8 cellular contexts compared by ENCODE assay signal in genomic region chr1:205210876-205211838, GRCh38. TPM values are rescaled to one million over a fixed set of nuclear protein-coding genes. Genes with fewer than 3 reads are reported as not detected.
DNase-seq lines count a peak whose midpoint lies in the region; ATAC-seq, FAIRE-seq and TF ChIP-seq lines count a peak whose summit lies in the region.

A gene with protein sequence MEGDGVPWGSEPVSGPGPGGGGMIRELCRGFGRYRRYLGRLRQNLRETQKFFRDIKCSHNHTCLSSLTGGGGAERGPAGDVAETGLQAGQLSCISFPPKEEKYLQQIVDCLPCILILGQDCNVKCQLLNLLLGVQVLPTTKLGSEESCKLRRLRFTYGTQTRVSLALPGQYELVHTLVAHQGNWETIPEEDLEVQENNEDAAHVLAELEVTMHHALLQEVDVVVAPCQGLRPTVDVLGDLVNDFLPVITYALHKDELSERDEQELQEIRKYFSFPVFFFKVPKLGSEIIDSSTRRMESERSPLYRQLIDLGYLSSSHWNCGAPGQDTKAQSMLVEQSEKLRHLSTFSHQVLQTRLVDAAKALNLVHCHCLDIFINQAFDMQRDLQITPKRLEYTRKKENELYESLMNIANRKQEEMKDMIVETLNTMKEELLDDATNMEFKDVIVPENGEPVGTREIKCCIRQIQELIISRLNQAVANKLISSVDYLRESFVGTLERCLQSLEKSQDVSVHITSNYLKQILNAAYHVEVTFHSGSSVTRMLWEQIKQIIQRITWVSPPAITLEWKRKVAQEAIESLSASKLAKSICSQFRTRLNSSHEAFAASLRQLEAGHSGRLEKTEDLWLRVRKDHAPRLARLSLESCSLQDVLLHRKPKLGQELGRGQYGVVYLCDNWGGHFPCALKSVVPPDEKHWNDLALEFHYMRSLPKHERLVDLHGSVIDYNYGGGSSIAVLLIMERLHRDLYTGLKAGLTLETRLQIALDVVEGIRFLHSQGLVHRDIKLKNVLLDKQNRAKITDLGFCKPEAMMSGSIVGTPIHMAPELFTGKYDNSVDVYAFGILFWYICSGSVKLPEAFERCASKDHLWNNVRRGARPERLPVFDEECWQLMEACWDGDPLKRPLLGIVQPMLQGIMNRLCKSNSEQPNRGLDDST (minus strand): TSS chr1:205211702. CDS start chr1:205211535, 167 bp downstream.

- H3K79me2 ChIP-seq in keratinocyte (ENCODE audit: control insufficient read depth, insufficient read depth, low read length), result peaks cover 24% of the 10 kb centered on the region

- no peaks in the 10 kb centered on the region for H3K9me3 ChIP-seq in keratinocyte (ENCODE audit: control insufficient read depth, low read depth, low read length)

- H3K4me1 ChIP-seq in keratinocyte (ENCODE audit: control insufficient read depth, extremely low read depth, insufficient read depth, low read length), result peaks cover 4% of the 10 kb centered on the region

- FAIRE-seq in keratinocyte (lab: Jason Lieb, UNC), result no peak

- peak within 1 kb of the TSS; percentile 71 for H3K4me2 ChIP-seq in keratinocyte (ENCODE audit: control insufficient read depth, extremely low read depth, insufficient read depth, low read depth, low read length)

- no peaks in the 10 kb centered on the region for H4K20me1 ChIP-seq in keratinocyte (ENCODE audit: control insufficient read depth, extremely low read depth, insufficient read depth, low read length)

- peak within 1 kb of the TSS; percentile 95 for H2AFZ ChIP-seq in keratinocyte (ENCODE audit: control insufficient read depth, low read length)

- H3K36me3 ChIP-seq in keratinocyte (ENCODE audit: control insufficient read depth in 2 of 2, extremely low read depth in 1 of 2, insufficient read depth in 2 of 2, low read length in 2 of 2), result no peaks in the 10 kb centered on the region

- no peaks in the 10 kb centered on the region for H3K9me1 ChIP-seq in keratinocyte (ENCODE audit: control insufficient read depth, extremely low read depth, insufficient read depth, low read length)

- peak within 1 kb of the TSS; percentile 87 for H3K27ac ChIP-seq in keratinocyte (ENCODE audit: control insufficient read depth, insufficient read depth, low read length)

- no peaks in the 10 kb centered on the region for H3K27me3 ChIP-seq in keratinocyte (ENCODE audit: control insufficient read depth, extremely low read depth, insufficient read depth, low read length)

- H3K4me3 ChIP-seq in keratinocyte (ENCODE audit: control insufficient read depth in 2 of 3, extremely low read depth in 1 of 3, insufficient read depth in 2 of 3, low read depth in 1 of 3, low read length in 3 of 3), result peak within 1 kb of the TSS; percentile 65 to 93 (median 91)

- peak within 1 kb of the TSS; percentile 89 for H3K9ac ChIP-seq in keratinocyte (ENCODE audit: control insufficient read depth, extremely low read depth, insufficient read depth, low read length)

- TF ChIP-seq CTCF in AG09319 (IDR thresholded peaks at IDR 0.05; ENCODE audit: low read depth, low read length) (peak; percentile 3), keratinocyte (optimal IDR thresholded peaks at IDR 0.05 in 1 of 3, IDR thresholded peaks at IDR 0.05 in 1 of 3, conservative IDR thresholded peaks at IDR 0.05 in 1 of 3; ENCODE audit: extremely low read depth in 1 of 3, insufficient read depth in 2 of 3, low read length in 3 of 3) (no peak)

- DNase-seq in AG09319 (ENCODE audit: extremely low read depth, low read depth) (peak; percentile 92), NCI-H446 treated with DMSO at 0.1 percent for 48 hours (lab: John Stamatoyannopoulos, UW) (peak; percentile 95), cerebellar nuclear complex (lab: John Stamatoyannopoulos, UW) (peak; percentile 79 to 92), keratinocyte (ENCODE audit: low read depth, low spot score) (peak; percentile 40)
- peak; percentile 86 for DNase-seq in activated CD4-positive, alpha-beta T cell treated with anti-CD3 and anti-CD28 coated beads for 1 hour
- DNase-seq in stimulated activated CD4-positive, alpha-beta T cell treated with anti-CD3 and anti-CD28 coated beads, Interleukin-12 subunit alpha, Interleukin-12 subunit beta, amount 100 ng/mL, for 48 hours (ENCODE audit: low read depth in 2 of 3, low spot score in 1 of 3), result peak; percentile 89 to 91 (median 91)

- dilution Hi-C loops in keratinocyte (cut with MboI; ENCODE audit: extremely low pct_ligation_motif_present, low sequenced_read_pairs), result no loop called here

- ATAC-seq in GM19025 (IDR thresholded peaks at IDR 0.05; ENCODE audit: low read depth, unreplicated experiment) (peak; percentile 85), HG03342 (IDR thresholded peaks at IDR 0.05; ENCODE audit: unreplicated experiment) (peak; percentile 79)

RNA-seq across cellular contexts. Expression of the gene that starts here (rescaled TPM):
- polyA plus RNA-seq in keratinocyte, result 7.0 to 8.8 TPM (median 7.6 TPM) in 3 replicates
- polyA plus RNA-seq in keratinocyte (2011; ENCODE audit: low read depth), result 4.7 TPM
- 4.6 and 6.4 TPM in 2 replicates for polyA plus RNA-seq in keratinocyte (2011; cell fraction: cytosol; rRNA removed)
- polyA plus RNA-seq in keratinocyte (2011; cell fraction: nucleus; rRNA removed), result 8.0 and 8.7 TPM in 2 replicates
- polyA plus RNA-seq in keratinocyte (2012; ENCODE audit: low replicate concordance), result 5.8 and 7.1 TPM in 2 replicates
- polyA minus RNA-seq in keratinocyte, result 6.6 to 11.3 TPM (median 10.7 TPM) in 3 replicates
- polyA minus RNA-seq in keratinocyte (2011; cell fraction: cytosol; rRNA and poly(A)+ RNA removed), result 13.0 TPM
- polyA minus RNA-seq in keratinocyte (2011; cell fraction: nucleus; rRNA and poly(A)+ RNA removed), result 8.3 and 18.5 TPM in 2 replicates

Comparison
In these comparisons a context has a peak if more than half of its experiments do, and no peak if none do; other contexts are left out.
1. Peak in every context shown above with its lines: DNase-seq, ATAC-seq, H3K4me3 ChIP-seq and H3K27ac ChIP-seq.
2. DNase-seq: peak in every context shown above with its lines; median percentile 95 in NCI-H446 treated with DMSO at 0.1 percent for 48 hours; 92 in AG09319; 91 in stimulated activated CD4-positive, alpha-beta T cell treated with anti-CD3 and anti-CD28 coated beads, Interleukin-12 subunit alpha, Interleukin-12 subunit beta, amount 100 ng/mL, for 48 hours; 86 in activated CD4-positive, alpha-beta T cell treated with anti-CD3 and anti-CD28 coated beads for 1 hour; 86 in cerebellar nuclear complex; 40 in keratinocyte.